Comparison of ENCODE assay signal across 12 cellular contexts in genomic region chr1:185645686-185646085, GRCh38.
A peak's percentile ranks its signal among the peaks of the same experiment; 100 is the strongest.
DNase-seq lines count a peak whose midpoint lies in the region; ATAC-seq and TF ChIP-seq lines count a peak whose summit lies in the region.
"Had no signal": no experiment of that assay in that cellular context is flagged by ENCODE, and none has a peak within 500 bp of the region (broad histone marks: within the 10 kb centered on the region; RNA-seq: fewer than 3 reads in every experiment).

No MANE protein-coding gene starts in this region.

- H3K36me3 ChIP-seq in right atrium auricular region, result no peaks in the 10 kb centered on the region

- no peaks in the 10 kb centered on the region for H3K27me3 ChIP-seq in right atrium auricular region

- no peak overlapping the region for H3K4me3 ChIP-seq in right atrium auricular region
- no peak overlapping the region for H3K4me3 ChIP-seq in skin epidermis

- peaks cover 0 to 13% of the 10 kb centered on the region in 2 donors for H3K9me3 ChIP-seq in right atrium auricular region

- DNase-seq in right atrium auricular region (ENCODE audit: low spot score) (no peak), DMS114 treated with DMSO at 0.1 percent for 48 hours (lab: John Stamatoyannopoulos, UW; ENCODE audit: unreplicated experiment) (no peak), anterior cingulate cortex (lab: John Stamatoyannopoulos, UW) (no peak), T-helper 2 cell (no peak)
- DNase-seq in stimulated activated CD4-positive, alpha-beta T cell treated with anti-CD3 and anti-CD28 coated beads, Interleukin-4, amount 100 ng/mL, for 1 hour, result no peak
- DNase-seq: NCI-H1417 treated with DMSO at 0.1 percent for 48 hours; stimulated activated CD8-positive, alpha-beta memory T cell treated with anti-CD3 and anti-CD28 coated beads, Interleukin-4, amount 100 ng/mL, for 48 hours; T-helper 9 cell had no signal

- no peak for TF ChIP-seq CTCF in right atrium auricular region (IDR thresholded peaks at IDR 0.05)

- H3K4me1 ChIP-seq in right atrium auricular region, result peaks cover 0 to 15% of the 10 kb centered on the region in 2 donors

- ATAC-seq in GM19452 (IDR thresholded peaks at IDR 0.05; ENCODE audit: unreplicated experiment) (peak; percentile 56), SK-N-SH treated with all-trans-retinoic acid at 6 μM for 48 hours (peak; percentile 28)

- H3K27ac ChIP-seq in right atrium auricular region, result peak overlapping the region; percentile 27 to 75
- peak overlapping the region in 12 of 21 experiments; percentile 11 to 72 (median 55) for H3K27ac ChIP-seq in skin epidermis
- H3K27ac ChIP-seq: HL-60 had no signal

TF ChIP-seq in SK-N-SH treated with all-trans-retinoic acid at 6 μM for 48 hours, 23 proteins besides CTCF, POLR2A, EP300 and RAD21:
- TF ChIP-seq CREB5 (CRISPR knock-in tag; IDR thresholded peaks at IDR 0.05; ENCODE audit: low read depth), result no peak
